ENCODE assay signal across 1 cellular context in the genomic region with DNA sequence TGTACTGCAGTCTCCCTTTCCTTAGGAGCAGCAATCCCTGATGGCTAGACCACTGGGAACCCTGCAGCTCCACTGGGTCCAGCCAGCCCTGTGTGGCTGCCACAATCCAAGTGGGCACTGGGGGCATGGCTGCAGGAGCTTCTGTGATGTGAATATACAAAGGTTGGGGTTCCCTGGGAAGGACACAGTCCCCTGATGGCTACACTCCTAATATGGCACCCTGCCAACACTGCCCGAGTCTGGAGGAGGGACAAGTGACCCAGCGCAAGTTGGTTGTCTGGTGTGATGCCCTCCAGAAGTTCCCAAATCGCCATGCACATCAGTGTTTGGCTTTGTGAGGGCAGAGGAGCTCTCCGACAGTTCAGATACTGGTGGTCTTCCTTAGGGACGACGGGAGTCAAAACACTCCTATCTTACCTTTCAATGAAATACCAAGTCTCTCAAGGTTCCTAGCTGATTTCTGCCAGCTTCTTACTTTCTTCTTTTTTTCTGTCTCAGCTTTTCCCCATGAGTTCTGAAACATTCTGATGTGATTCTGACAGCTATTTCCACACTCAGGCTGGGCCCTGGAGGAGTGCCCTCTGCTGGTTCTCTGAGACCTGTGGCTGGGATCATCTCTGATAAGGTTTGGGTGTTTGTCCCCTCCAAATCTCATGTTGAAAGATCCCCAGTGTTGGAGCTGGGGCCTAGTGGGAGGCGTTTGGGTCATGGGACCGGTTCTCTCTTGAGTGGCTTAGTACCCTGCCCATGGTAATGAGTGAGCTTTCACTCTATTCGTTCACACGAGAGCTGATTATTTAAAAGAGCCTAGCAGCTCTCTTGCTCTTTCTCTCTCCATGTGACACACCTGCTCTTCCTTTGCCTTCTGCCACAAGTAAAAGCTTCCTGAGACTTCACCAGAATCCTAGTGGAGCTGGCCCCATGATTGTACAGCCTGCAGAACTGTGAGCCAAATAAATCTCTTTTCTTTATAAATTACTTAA.
TF ChIP-seq lines count a peak whose summit lies in the region.

No MANE protein-coding gene starts in this region.

TF ChIP-seq in K562, 482 proteins besides CTCF, POLR2A, EP300 and RAD21 (continues in another document):
- TF ChIP-seq SMC3 (conservative IDR thresholded peaks at IDR 0.05; ENCODE audit: insufficient read depth, low read depth, low read length) (0 out of 2 replicates have a peak, but pooled peaks have one; percentile 8), PHF21A (IDR thresholded peaks at IDR 0.05; ENCODE audit: borderline replicate concordance, low read depth) (no peak), HNRNPUL1 (IDR thresholded peaks at IDR 0.05; ENCODE audit: low read length) (no peak), BRF1 (IDR thresholded peaks at IDR 0.05; ENCODE audit: borderline replicate concordance, extremely low read depth, insufficient read length) (no peak), STAT5B (CRISPR knock-in tag; IDR thresholded peaks at IDR 0.05) (no peak), CEBPB (tag; IDR thresholded peaks at IDR 0.05) (peak; percentile 13; the same call in 1 of the 2 replicates), NUFIP1 (IDR thresholded peaks at IDR 0.05; ENCODE audit: partially characterized antibody) (no peak), EGR1 (conservative IDR thresholded peaks at IDR 0.05) (no peak), SPI1 (IDR thresholded peaks at IDR 0.05; ENCODE audit: borderline replicate concordance, low read depth, low read length) (no peak), DACH1 (IDR thresholded peaks at IDR 0.05; ENCODE audit: partially characterized antibody) (no peak), SNIP1 (IDR thresholded peaks at IDR 0.05; ENCODE audit: low read depth) (no peak), FOXK1 (CRISPR knock-in tag; IDR thresholded peaks at IDR 0.05; ENCODE audit: borderline replicate concordance) (no peak), PYGO2 (tag; IDR thresholded peaks at IDR 0.05) (no peak), NCOA4 (IDR thresholded peaks at IDR 0.05; ENCODE audit: partially characterized antibody) (no peak), POU5F1 (IDR thresholded peaks at IDR 0.05; ENCODE audit: borderline replicate concordance, low read depth, low read length, partially characterized antibody) (no peak), ZNF717 (CRISPR knock-in tag; IDR thresholded peaks at IDR 0.05) (no peak), ZNF76 (CRISPR knock-in tag; IDR thresholded peaks at IDR 0.05; ENCODE audit: borderline replicate concordance) (no peak), NFIC (IDR thresholded peaks at IDR 0.05) (peak; percentile 82), CXXC5 (CRISPR knock-in tag; IDR thresholded peaks at IDR 0.05) (no peak)
- TF ChIP-seq, protein P1, sequence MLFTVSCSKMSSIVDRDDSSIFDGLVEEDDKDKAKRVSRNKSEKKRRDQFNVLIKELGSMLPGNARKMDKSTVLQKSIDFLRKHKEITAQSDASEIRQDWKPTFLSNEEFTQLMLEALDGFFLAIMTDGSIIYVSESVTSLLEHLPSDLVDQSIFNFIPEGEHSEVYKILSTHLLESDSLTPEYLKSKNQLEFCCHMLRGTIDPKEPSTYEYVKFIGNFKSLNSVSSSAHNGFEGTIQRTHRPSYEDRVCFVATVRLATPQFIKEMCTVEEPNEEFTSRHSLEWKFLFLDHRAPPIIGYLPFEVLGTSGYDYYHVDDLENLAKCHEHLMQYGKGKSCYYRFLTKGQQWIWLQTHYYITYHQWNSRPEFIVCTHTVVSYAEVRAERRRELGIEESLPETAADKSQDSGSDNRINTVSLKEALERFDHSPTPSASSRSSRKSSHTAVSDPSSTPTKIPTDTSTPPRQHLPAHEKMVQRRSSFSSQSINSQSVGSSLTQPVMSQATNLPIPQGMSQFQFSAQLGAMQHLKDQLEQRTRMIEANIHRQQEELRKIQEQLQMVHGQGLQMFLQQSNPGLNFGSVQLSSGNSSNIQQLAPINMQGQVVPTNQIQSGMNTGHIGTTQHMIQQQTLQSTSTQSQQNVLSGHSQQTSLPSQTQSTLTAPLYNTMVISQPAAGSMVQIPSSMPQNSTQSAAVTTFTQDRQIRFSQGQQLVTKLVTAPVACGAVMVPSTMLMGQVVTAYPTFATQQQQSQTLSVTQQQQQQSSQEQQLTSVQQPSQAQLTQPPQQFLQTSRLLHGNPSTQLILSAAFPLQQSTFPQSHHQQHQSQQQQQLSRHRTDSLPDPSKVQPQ (CRISPR knock-in tag; IDR thresholded peaks at IDR 0.05; ENCODE audit: borderline replicate concordance): no peak
- TF ChIP-seq, protein P2, sequence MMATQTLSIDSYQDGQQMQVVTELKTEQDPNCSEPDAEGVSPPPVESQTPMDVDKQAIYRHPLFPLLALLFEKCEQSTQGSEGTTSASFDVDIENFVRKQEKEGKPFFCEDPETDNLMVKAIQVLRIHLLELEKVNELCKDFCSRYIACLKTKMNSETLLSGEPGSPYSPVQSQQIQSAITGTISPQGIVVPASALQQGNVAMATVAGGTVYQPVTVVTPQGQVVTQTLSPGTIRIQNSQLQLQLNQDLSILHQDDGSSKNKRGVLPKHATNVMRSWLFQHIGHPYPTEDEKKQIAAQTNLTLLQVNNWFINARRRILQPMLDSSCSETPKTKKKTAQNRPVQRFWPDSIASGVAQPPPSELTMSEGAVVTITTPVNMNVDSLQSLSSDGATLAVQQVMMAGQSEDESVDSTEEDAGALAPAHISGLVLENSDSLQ (IDR thresholded peaks at IDR 0.05): peak; percentile 22; the same call in 1 of the 2 replicates
- TF ChIP-seq, protein P3, sequence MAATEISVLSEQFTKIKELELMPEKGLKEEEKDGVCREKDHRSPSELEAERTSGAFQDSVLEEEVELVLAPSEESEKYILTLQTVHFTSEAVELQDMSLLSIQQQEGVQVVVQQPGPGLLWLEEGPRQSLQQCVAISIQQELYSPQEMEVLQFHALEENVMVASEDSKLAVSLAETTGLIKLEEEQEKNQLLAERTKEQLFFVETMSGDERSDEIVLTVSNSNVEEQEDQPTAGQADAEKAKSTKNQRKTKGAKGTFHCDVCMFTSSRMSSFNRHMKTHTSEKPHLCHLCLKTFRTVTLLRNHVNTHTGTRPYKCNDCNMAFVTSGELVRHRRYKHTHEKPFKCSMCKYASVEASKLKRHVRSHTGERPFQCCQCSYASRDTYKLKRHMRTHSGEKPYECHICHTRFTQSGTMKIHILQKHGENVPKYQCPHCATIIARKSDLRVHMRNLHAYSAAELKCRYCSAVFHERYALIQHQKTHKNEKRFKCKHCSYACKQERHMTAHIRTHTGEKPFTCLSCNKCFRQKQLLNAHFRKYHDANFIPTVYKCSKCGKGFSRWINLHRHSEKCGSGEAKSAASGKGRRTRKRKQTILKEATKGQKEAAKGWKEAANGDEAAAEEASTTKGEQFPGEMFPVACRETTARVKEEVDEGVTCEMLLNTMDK (IDR thresholded peaks at IDR 0.05; ENCODE audit: borderline replicate concordance, insufficient read depth, low read depth, low read length, poor library complexity, severe bottlenecking): peak; percentile 25
- TF ChIP-seq, protein P4, sequence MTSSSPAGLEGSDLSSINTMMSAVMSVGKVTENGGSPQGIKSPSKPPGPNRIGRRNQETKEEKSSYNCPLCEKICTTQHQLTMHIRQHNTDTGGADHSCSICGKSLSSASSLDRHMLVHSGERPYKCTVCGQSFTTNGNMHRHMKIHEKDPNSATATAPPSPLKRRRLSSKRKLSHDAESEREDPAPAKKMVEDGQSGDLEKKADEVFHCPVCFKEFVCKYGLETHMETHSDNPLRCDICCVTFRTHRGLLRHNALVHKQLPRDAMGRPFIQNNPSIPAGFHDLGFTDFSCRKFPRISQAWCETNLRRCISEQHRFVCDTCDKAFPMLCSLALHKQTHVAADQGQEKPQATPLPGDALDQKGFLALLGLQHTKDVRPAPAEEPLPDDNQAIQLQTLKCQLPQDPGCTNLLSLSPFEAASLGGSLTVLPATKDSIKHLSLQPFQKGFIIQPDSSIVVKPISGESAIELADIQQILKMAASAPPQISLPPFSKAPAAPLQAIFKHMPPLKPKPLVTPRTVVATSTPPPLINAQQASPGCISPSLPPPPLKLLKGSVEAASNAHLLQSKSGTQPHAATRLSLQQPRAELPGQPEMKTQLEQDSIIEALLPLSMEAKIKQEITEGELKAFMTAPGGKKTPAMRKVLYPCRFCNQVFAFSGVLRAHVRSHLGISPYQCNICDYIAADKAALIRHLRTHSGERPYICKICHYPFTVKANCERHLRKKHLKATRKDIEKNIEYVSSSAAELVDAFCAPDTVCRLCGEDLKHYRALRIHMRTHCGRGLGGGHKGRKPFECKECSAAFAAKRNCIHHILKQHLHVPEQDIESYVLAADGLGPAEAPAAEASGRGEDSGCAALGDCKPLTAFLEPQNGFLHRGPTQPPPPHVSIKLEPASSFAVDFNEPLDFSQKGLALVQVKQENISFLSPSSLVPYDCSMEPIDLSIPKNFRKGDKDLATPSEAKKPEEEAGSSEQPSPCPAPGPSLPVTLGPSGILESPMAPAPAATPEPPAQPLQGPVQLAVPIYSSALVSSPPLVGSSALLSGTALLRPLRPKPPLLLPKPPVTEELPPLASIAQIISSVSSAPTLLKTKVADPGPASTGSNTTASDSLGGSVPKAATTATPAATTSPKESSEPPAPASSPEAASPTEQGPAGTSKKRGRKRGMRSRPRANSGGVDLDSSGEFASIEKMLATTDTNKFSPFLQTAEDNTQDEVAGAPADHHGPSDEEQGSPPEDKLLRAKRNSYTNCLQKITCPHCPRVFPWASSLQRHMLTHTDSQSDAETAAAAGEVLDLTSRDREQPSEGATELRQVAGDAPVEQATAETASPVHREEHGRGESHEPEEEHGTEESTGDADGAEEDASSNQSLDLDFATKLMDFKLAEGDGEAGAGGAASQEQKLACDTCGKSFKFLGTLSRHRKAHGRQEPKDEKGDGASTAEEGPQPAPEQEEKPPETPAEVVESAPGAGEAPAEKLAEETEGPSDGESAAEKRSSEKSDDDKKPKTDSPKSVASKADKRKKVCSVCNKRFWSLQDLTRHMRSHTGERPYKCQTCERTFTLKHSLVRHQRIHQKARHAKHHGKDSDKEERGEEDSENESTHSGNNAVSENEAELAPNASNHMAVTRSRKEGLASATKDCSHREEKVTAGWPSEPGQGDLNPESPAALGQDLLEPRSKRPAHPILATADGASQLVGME (CRISPR knock-in tag; IDR thresholded peaks at IDR 0.05): no peak
- TF ChIP-seq, protein P5, sequence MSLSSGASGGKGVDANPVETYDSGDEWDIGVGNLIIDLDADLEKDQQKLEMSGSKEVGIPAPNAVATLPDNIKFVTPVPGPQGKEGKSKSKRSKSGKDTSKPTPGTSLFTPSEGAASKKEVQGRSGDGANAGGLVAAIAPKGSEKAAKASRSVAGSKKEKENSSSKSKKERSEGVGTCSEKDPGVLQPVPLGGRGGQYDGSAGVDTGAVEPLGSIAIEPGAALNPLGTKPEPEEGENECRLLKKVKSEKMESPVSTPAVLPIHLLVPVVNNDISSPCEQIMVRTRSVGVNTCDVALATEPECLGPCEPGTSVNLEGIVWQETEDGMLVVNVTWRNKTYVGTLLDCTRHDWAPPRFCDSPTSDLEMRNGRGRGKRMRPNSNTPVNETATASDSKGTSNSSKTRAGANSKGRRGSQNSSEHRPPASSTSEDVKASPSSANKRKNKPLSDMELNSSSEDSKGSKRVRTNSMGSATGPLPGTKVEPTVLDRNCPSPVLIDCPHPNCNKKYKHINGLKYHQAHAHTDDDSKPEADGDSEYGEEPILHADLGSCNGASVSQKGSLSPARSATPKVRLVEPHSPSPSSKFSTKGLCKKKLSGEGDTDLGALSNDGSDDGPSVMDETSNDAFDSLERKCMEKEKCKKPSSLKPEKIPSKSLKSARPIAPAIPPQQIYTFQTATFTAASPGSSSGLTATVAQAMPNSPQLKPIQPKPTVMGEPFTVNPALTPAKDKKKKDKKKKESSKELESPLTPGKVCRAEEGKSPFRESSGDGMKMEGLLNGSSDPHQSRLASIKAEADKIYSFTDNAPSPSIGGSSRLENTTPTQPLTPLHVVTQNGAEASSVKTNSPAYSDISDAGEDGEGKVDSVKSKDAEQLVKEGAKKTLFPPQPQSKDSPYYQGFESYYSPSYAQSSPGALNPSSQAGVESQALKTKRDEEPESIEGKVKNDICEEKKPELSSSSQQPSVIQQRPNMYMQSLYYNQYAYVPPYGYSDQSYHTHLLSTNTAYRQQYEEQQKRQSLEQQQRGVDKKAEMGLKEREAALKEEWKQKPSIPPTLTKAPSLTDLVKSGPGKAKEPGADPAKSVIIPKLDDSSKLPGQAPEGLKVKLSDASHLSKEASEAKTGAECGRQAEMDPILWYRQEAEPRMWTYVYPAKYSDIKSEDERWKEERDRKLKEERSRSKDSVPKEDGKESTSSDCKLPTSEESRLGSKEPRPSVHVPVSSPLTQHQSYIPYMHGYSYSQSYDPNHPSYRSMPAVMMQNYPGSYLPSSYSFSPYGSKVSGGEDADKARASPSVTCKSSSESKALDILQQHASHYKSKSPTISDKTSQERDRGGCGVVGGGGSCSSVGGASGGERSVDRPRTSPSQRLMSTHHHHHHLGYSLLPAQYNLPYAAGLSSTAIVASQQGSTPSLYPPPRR (CRISPR knock-in tag; IDR thresholded peaks at IDR 0.05; ENCODE audit: borderline replicate concordance): no peak
- TF ChIP-seq, protein P6, sequence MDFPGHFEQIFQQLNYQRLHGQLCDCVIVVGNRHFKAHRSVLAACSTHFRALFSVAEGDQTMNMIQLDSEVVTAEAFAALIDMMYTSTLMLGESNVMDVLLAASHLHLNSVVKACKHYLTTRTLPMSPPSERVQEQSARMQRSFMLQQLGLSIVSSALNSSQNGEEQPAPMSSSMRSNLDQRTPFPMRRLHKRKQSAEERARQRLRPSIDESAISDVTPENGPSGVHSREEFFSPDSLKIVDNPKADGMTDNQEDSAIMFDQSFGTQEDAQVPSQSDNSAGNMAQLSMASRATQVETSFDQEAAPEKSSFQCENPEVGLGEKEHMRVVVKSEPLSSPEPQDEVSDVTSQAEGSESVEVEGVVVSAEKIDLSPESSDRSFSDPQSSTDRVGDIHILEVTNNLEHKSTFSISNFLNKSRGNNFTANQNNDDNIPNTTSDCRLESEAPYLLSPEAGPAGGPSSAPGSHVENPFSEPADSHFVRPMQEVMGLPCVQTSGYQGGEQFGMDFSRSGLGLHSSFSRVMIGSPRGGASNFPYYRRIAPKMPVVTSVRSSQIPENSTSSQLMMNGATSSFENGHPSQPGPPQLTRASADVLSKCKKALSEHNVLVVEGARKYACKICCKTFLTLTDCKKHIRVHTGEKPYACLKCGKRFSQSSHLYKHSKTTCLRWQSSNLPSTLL (IDR thresholded peaks at IDR 0.05): no peak
- TF ChIP-seq, protein P7, sequence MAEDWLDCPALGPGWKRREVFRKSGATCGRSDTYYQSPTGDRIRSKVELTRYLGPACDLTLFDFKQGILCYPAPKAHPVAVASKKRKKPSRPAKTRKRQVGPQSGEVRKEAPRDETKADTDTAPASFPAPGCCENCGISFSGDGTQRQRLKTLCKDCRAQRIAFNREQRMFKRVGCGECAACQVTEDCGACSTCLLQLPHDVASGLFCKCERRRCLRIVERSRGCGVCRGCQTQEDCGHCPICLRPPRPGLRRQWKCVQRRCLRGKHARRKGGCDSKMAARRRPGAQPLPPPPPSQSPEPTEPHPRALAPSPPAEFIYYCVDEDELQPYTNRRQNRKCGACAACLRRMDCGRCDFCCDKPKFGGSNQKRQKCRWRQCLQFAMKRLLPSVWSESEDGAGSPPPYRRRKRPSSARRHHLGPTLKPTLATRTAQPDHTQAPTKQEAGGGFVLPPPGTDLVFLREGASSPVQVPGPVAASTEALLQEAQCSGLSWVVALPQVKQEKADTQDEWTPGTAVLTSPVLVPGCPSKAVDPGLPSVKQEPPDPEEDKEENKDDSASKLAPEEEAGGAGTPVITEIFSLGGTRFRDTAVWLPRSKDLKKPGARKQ (CRISPR knock-in tag; IDR thresholded peaks at IDR 0.05): no peak
- TF ChIP-seq, protein P8, sequence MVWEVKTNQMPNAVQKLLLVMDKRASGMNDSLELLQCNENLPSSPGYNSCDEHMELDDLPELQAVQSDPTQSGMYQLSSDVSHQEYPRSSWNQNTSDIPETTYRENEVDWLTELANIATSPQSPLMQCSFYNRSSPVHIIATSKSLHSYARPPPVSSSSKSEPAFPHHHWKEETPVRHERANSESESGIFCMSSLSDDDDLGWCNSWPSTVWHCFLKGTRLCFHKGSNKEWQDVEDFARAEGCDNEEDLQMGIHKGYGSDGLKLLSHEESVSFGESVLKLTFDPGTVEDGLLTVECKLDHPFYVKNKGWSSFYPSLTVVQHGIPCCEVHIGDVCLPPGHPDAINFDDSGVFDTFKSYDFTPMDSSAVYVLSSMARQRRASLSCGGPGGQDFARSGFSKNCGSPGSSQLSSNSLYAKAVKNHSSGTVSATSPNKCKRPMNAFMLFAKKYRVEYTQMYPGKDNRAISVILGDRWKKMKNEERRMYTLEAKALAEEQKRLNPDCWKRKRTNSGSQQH (CRISPR knock-in tag; IDR thresholded peaks at IDR 0.05): no peak
